ENCODE assay signal across 8 cellular contexts in genomic region chr20:49534314-49534713, GRCh38.
A peak's percentile ranks its signal among the peaks of the same experiment; 100 is the strongest.
DNase-seq lines count a peak whose midpoint lies in the region; ATAC-seq and TF ChIP-seq lines count a peak whose summit lies in the region.

No MANE protein-coding gene starts in this region.

- TF ChIP-seq CTCF in GM20000 (IDR thresholded peaks at IDR 0.05; ENCODE audit: extremely low read depth, missing control alignments) (peak; percentile 75), VCaP (conservative IDR thresholded peaks at IDR 0.05) (peak; percentile 89), cardiac fibroblast (IDR thresholded peaks at IDR 0.05; ENCODE audit: low read depth, low read length) (peak; percentile 73)

- no peak for ATAC-seq in HG03457 (IDR thresholded peaks at IDR 0.05; ENCODE audit: unreplicated experiment)

- H3K27ac ChIP-seq in VCaP = no peak overlapping the region

- H3K4me3 ChIP-seq in cardiac fibroblast (replicated peaks in 1 of 2; ENCODE audit: low read depth in 2 of 2, low read length in 2 of 2) = no peak overlapping the region

- DNase-seq in Ammon's horn (ENCODE audit: low spot score) = peak; percentile 72
- DNase-seq in GM20000 (ENCODE audit: low spot score) = peak; percentile 74
- peak; percentile 87 for DNase-seq in NCI-H2171 treated with DMSO at 0.1 percent for 48 hours (lab: John Stamatoyannopoulos, UW)
- DNase-seq in cardiac fibroblast (ENCODE audit: low read depth in 2 of 2) = peak; percentile 61 to 65
- DNase-seq in left kidney (ENCODE audit: low read depth, low spot score) = peak; percentile 81
- DNase-seq in stimulated activated CD4-positive, alpha-beta T cell treated with anti-CD3 and anti-CD28 coated beads, TNF-alpha, amount 100 ng/mL, for 24 hours (ENCODE audit: low read depth in 3 of 3) = peak; percentile 33 to 49 (median 48)
